Comparison of ENCODE assay signal across 13 cellular contexts in genomic region chr12:11830298-11830937, GRCh38.
DNase-seq lines count a peak whose midpoint lies in the region; ATAC-seq, FAIRE-seq and TF ChIP-seq lines count a peak whose summit lies in the region.
"Had no signal": no experiment of that assay in that cellular context is flagged by ENCODE, and none has a peak within 500 bp of the region (broad histone marks: within the 10 kb centered on the region; RNA-seq: fewer than 3 reads in every experiment).

No MANE protein-coding gene starts in this region.

- TF ChIP-seq CTCF in foreskin fibroblast (IDR thresholded peaks at IDR 0.05; ENCODE audit: low read depth, low read length): no peak
- TF ChIP-seq CTCF in ovary (IDR thresholded peaks at IDR 0.05): no peak
- TF ChIP-seq CTCF in A673 (conservative IDR thresholded peaks at IDR 0.05; ENCODE audit: low read depth, low read length): no peak

- BruUV-seq in A673 (replicated peaks; lab: Mats Ljungman, UMichigan): no TSS peak

- no peak overlapping the region for H3K4me3 ChIP-seq in Jurkat, Clone E6-1 (ENCODE audit: low read length)
- H3K4me3 ChIP-seq in foreskin fibroblast (ENCODE audit: low read depth in 1 of 2, low read length in 2 of 2) (no peak overlapping the region), ovary (no peak overlapping the region), aorta (ENCODE audit: low read length in 2 of 2) (no peak overlapping the region), A673 (ENCODE audit: low read depth, low read length, poor library complexity, severe bottlenecking) (no peak overlapping the region)
- H3K4me3 ChIP-seq: BLaER1 treated with 17β-estradiol and CSF1 and Interleukin-3, amounts not matched to agents 10 nM and 100 nM had no signal

- intact Hi-C loops in ovary (cut with DNase I) (no loop called here), aorta (cut with DNase I) (loop anchor here in 1 of 2 donors (5.0 kb wide), 1 partner anchor 47 kb away; no protein-coding TSS in a partner anchor), A673 (cut with micrococcal nuclease; ENCODE audit: unreplicated experiment) (no loop called here)

- no peaks in the 10 kb centered on the region for H3K27me3 ChIP-seq in ovary
- no peaks in the 10 kb centered on the region for H3K27me3 ChIP-seq in aorta (ENCODE audit: control insufficient read depth in 1 of 2, insufficient read depth in 2 of 2, low read length in 1 of 2)
- no peaks in the 10 kb centered on the region for H3K27me3 ChIP-seq in A673 (replicated peaks; ENCODE audit: insufficient read depth, low read depth, low read length, poor library complexity)
- H3K27me3 ChIP-seq: BLaER1 treated with 17β-estradiol and CSF1 and Interleukin-3, amounts not matched to agents 10 nM and 100 nM had no signal

- H3K9me3 ChIP-seq in ovary (no peaks in the 10 kb centered on the region), aorta (ENCODE audit: control insufficient read depth, low read length) (no peaks in the 10 kb centered on the region), A673 (ENCODE audit: low read depth, low read length, poor library complexity, severe bottlenecking) (no peaks in the 10 kb centered on the region)
- H3K9me3 ChIP-seq: BLaER1 treated with 17β-estradiol and CSF1 and Interleukin-3, amounts not matched to agents 10 nM and 100 nM had no signal

- TF ChIP-seq EP300 in ovary (IDR thresholded peaks at IDR 0.05): no peak

- H3K27ac ChIP-seq in ovary: peak overlapping the region; percentile 16 to 43
- H3K27ac ChIP-seq in aorta (ENCODE audit: low read depth in 1 of 2, low read length in 2 of 2): no peak overlapping the region
- no peak overlapping the region for H3K27ac ChIP-seq in A673 (ENCODE audit: low read depth, low read length, poor library complexity, severe bottlenecking)

- peak; percentile 82 for FAIRE-seq in GM18507 (lab: Jason Lieb, UNC)
- FAIRE-seq: TTC549 had no signal

- WGBS in ovary, 3 donors: 54 to 64% (median 61%) methylated on average over 5 of the region's 5 CpGs
- WGBS in aorta, 2 donors: 19 to 25% methylated on average over 5 of the region's 5 CpGs

- no peak for TF ChIP-seq POLR2A in ovary (IDR thresholded peaks at IDR 0.05)

- no peak for ATAC-seq in aorta (ENCODE audit: low FRiP score)

- no peak for DNase-seq in GM18507 (ENCODE audit: extremely low spot score, insufficient read length, low read depth)
- DNase-seq in Jurkat, Clone E6-1 (ENCODE audit: low read depth, low spot score): peak; percentile 64
- DNase-seq in foreskin fibroblast: peak; percentile 23 to 58
- no peak for DNase-seq in ovary
- no peak for DNase-seq in GM19238 (ENCODE audit: insufficient read length, low spot score)
- no peak for DNase-seq in aorta
- no peak for DNase-seq in effector CD4-positive, alpha-beta T cell
- no peak for DNase-seq in A673 (ENCODE audit: low spot score)
- DNase-seq: activated CD8-positive, alpha-beta memory T cell treated with anti-CD3 and anti-CD28 coated beads, Interleukin-2, amount 50 U/mL, for 4 hours; anterior cingulate cortex; NCI-H345 had no signal

- CTCF ChIA-PET in A673 (lab: Charles Lee): no interaction called here

- H3K4me1 ChIP-seq in ovary (ENCODE audit: insufficient read depth): peaks cover 20% of the 10 kb centered on the region
- H3K4me1 ChIP-seq in aorta (ENCODE audit: control insufficient read depth in 1 of 2, insufficient read depth in 2 of 2, low read length in 2 of 2): peaks cover 13 to 15% of the 10 kb centered on the region in 2 donors
- peaks cover 44% of the 10 kb centered on the region for H3K4me1 ChIP-seq in A673 (ENCODE audit: insufficient read depth, low read length, poor library complexity, severe bottlenecking)

- POLR2A ChIA-PET in A673 (lab: Charles Lee; ENCODE audit: low non-redundant PET): no interaction called here

- H3K36me3 ChIP-seq in ovary: no peaks in the 10 kb centered on the region
- H3K36me3 ChIP-seq in aorta (ENCODE audit: control insufficient read depth in 1 of 2, insufficient read depth in 2 of 2, low read length in 1 of 2): no peaks in the 10 kb centered on the region
- no peaks in the 10 kb centered on the region for H3K36me3 ChIP-seq in A673 (ENCODE audit: insufficient read depth, low read length, poor library complexity, severe bottlenecking)

Comparison
In these comparisons a context has a peak if more than half of its experiments do, and no peak if none do; other contexts are left out.
1. DNase-seq: peak in Jurkat, Clone E6-1 (single experiment) and foreskin fibroblast (2 of 2); none in GM18507 (single experiment), ovary (0 of 5), GM19238 (single experiment), aorta (0 of 2), effector CD4-positive, alpha-beta T cell (single experiment) and A673 (single experiment).
2. H3K27ac ChIP-seq: peak in ovary (2 of 2); none in aorta (0 of 2) and A673 (single experiment).